Comparison of ENCODE assay signal across 5 cellular contexts in genomic region chr6:114138577-114139248, GRCh38.
"Had no signal": no experiment of that assay in that cellular context is flagged by ENCODE, and none has a peak within 500 bp of the region (broad histone marks: within the 10 kb centered on the region; RNA-seq: fewer than 3 reads in every experiment).

No MANE protein-coding gene starts in this region.

- H3K4me2 ChIP-seq: KMS-11 had no signal

- H3K9ac ChIP-seq: KMS-11 had no signal

- DNase-seq: KBM-7, KG1 had no signal

- FAIRE-seq: HTR-8/SVneo had no signal

- H3K27ac ChIP-seq: HL-60, KMS-11 had no signal
